Comparison of ENCODE assay signal across 1 cellular context in genomic region chr1:201608635-201609395, GRCh38.
TF ChIP-seq lines count a peak whose summit lies in the region.

No MANE protein-coding gene starts in this region.

TF ChIP-seq in K562, 482 proteins besides CTCF, POLR2A, EP300 and RAD21 (continued from another document):
- TF ChIP-seq MBD1 (CRISPR knock-in tag; IDR thresholded peaks at IDR 0.05) (no peak), RHOXF2B (CRISPR knock-in tag; conservative IDR thresholded peaks at IDR 0.05) (no peak), SMARCA5 (IDR thresholded peaks at IDR 0.05) (no peak), HMG20A (CRISPR knock-in tag; conservative IDR thresholded peaks at IDR 0.05) (no peak), ZBTB11 (CRISPR knock-in tag; IDR thresholded peaks at IDR 0.05) (no peak), XRCC4 (IDR thresholded peaks at IDR 0.05; ENCODE audit: extremely low read depth, insufficient read depth, insufficient read length) (no peak), MYBL2 (IDR thresholded peaks at IDR 0.05; ENCODE audit: low read depth) (no peak), MYBL2 (CRISPR knock-in tag; IDR thresholded peaks at IDR 0.05; ENCODE audit: borderline replicate concordance) (no peak), ZNF518B (CRISPR knock-in tag; IDR thresholded peaks at IDR 0.05) (no peak), GMEB1 (CRISPR knock-in tag; IDR thresholded peaks at IDR 0.05) (no peak), PCBP1 (IDR thresholded peaks at IDR 0.05; ENCODE audit: low read depth, low read length, poor library complexity, severe bottlenecking) (no peak), ATF7 (IDR thresholded peaks at IDR 0.05) (no peak)
